ENCODE assay signal across 9 cellular contexts in genomic region chr3:159762238-159762637, GRCh38.
A peak's percentile ranks its signal among the peaks of the same experiment; 100 is the strongest.
DNase-seq lines count a peak whose midpoint lies in the region; ATAC-seq and TF ChIP-seq lines count a peak whose summit lies in the region.
"Had no signal": no experiment of that assay in that cellular context is flagged by ENCODE, and none has a peak within 500 bp of the region (broad histone marks: within the 10 kb centered on the region; RNA-seq: fewer than 3 reads in every experiment).

No MANE protein-coding gene starts in this region.

- H3K4me3 ChIP-seq in esophagus squamous epithelium (peak overlapping the region in 2 of 4 donors; percentile 74 to 83), Karpas-422 (ENCODE audit: low read length) (no peak overlapping the region)

- WGBS in esophagus squamous epithelium, 2 donors: 35 to 43% methylated on average over 4 of the region's 4 CpGs

- H3K27me3 Mint-ChIP-seq in progenitor cell of endocrine pancreas: peaks cover 38% of the 10 kb centered on the region

- in situ Hi-C loops in KBM-7 (cut with MboI; ENCODE audit: low pct_unique_long_range_greater_than_20kb, low sequenced_read_pairs): no loop called here

- no peaks in the 10 kb centered on the region for H3K36me3 Mint-ChIP-seq in progenitor cell of endocrine pancreas (ENCODE audit: insufficient read depth)

- H3K27ac Mint-ChIP-seq in progenitor cell of endocrine pancreas: peak overlapping the region; percentile 5

- H3K9me2 ChIP-seq in Karpas-422 (replicated peaks; ENCODE audit: insufficient read depth, low read length): no peaks in the 10 kb centered on the region

- H3K36me3 ChIP-seq in esophagus squamous epithelium (no peaks in the 10 kb centered on the region), Karpas-422 (ENCODE audit: insufficient read depth, low read length) (no peaks in the 10 kb centered on the region)

- peaks cover 0 to 40% (median 0%) of the 10 kb centered on the region in 4 donors for H3K27me3 ChIP-seq in esophagus squamous epithelium
- H3K27me3 ChIP-seq in Karpas-422 (ENCODE audit: low read length): no peaks in the 10 kb centered on the region

- DNase-seq in ELF-1 (ENCODE audit: low read depth, low spot score) (peak; percentile 58), NCI-H69 (lab: John Stamatoyannopoulos, UW) (peak; percentile 25), esophagus squamous epithelium (lab: John Stamatoyannopoulos, UW) (no peak), progenitor cell of endocrine pancreas (ENCODE audit: low spot score, unreplicated experiment) (no peak), NCI-H2227 treated with DMSO at 0.1 percent for 48 hours (lab: John Stamatoyannopoulos, UW) (no peak), KBM-7 (no peak), Karpas-422 (no peak)

- H3K4me2 ChIP-seq in Karpas-422 (ENCODE audit: low read depth, low read length, poor library complexity, severe bottlenecking): no peak overlapping the region

- H3K9me3 Mint-ChIP-seq in progenitor cell of endocrine pancreas (ENCODE audit: low read depth): no peaks in the 10 kb centered on the region

- intact Hi-C loops in esophagus squamous epithelium (cut with DNase I): no loop called here

- TF ChIP-seq CTCF in esophagus squamous epithelium (IDR thresholded peaks at IDR 0.05) (no peak), progenitor cell of endocrine pancreas (IDR thresholded peaks at IDR 0.05; ENCODE audit: unreplicated experiment) (no peak)

- H3K4me1 ChIP-seq in esophagus squamous epithelium (peaks cover 10 to 61% (median 18%) of the 10 kb centered on the region in 3 donors), Karpas-422 (ENCODE audit: low read length) (peaks cover 4% of the 10 kb centered on the region)

- H3K9me3 ChIP-seq in esophagus squamous epithelium (no peaks in the 10 kb centered on the region), Karpas-422 (ENCODE audit: low read length) (no peaks in the 10 kb centered on the region)

- H3K9ac ChIP-seq in Karpas-422 (ENCODE audit: low read length): no peak overlapping the region

- H3K79me2 ChIP-seq in Karpas-422 (ENCODE audit: low read length): no peaks in the 10 kb centered on the region

- no peak for ATAC-seq in HG03354 (IDR thresholded peaks at IDR 0.05; ENCODE audit: poor library complexity, severe bottlenecking, unreplicated experiment)

- peaks cover 16% of the 10 kb centered on the region for H3K4me1 Mint-ChIP-seq in progenitor cell of endocrine pancreas (ENCODE audit: low read depth)

- H3K27ac ChIP-seq in esophagus squamous epithelium: peak overlapping the region; percentile 91 to 96 (median 92)
- no peak overlapping the region for H3K27ac ChIP-seq in Karpas-422 (ENCODE audit: low read length)
- H3K27ac ChIP-seq: HL-60 had no signal

- no peak overlapping the region for H2AFZ ChIP-seq in Karpas-422 (ENCODE audit: low read length)

- H3K4me3 Mint-ChIP-seq in progenitor cell of endocrine pancreas (ENCODE audit: low read depth): peak overlapping the region; percentile 84

- H4K20me1 ChIP-seq in Karpas-422 (ENCODE audit: insufficient read depth, low read depth, low read length): no peaks in the 10 kb centered on the region

- no peak for TF ChIP-seq POLR2A in esophagus squamous epithelium (IDR thresholded peaks at IDR 0.05)

Comparison
In these comparisons a context has a peak if more than half of its experiments do, and no peak if none do; other contexts are left out.
1. DNase-seq: peak in ELF-1 (single experiment) and NCI-H69 (single experiment); none in esophagus squamous epithelium (single experiment), progenitor cell of endocrine pancreas (single experiment), NCI-H2227 treated with DMSO at 0.1 percent for 48 hours (single experiment), KBM-7 (single experiment) and Karpas-422 (single experiment).